In genomic region chr15:63524316-63525015, GRCh38 we compare ENCODE assay signal across 22 cellular contexts. TPM values are rescaled to one million over a fixed set of nuclear protein-coding genes. Genes with fewer than 3 reads are reported as not detected.
DNase-seq lines count a peak whose midpoint lies in the region; ATAC-seq and TF ChIP-seq lines count a peak whose summit lies in the region.
"Had no signal": no experiment of that assay in that cellular context is flagged by ENCODE, and none has a peak within 500 bp of the region (broad histone marks: within the 10 kb centered on the region; RNA-seq: fewer than 3 reads in every experiment).

No MANE protein-coding gene starts in this region.

- H3K9me3 ChIP-seq in CD4-positive, alpha-beta T cell (ENCODE audit: control insufficient read depth, low read length): no peaks in the 10 kb centered on the region
- H3K9me3 ChIP-seq in IMR-90 (ENCODE audit: control insufficient read depth, insufficient read depth, low read length): no peaks in the 10 kb centered on the region
- H3K9me3 ChIP-seq in smooth muscle cell (replicated peaks; ENCODE audit: low read depth): no peaks in the 10 kb centered on the region
- H3K9me3 ChIP-seq in right atrium auricular region: no peaks in the 10 kb centered on the region
- no peaks in the 10 kb centered on the region for H3K9me3 ChIP-seq in lower lobe of right lung
- H3K9me3 ChIP-seq: breast epithelium, pancreas, right lobe of liver, upper lobe of left lung had no signal

- no peak overlapping the region for H2AFZ ChIP-seq in IMR-90 (replicated peaks; ENCODE audit: low read length, poor library complexity)
- no peak overlapping the region for H2AFZ ChIP-seq in smooth muscle cell (ENCODE audit: low read depth)

- no peak for TF ChIP-seq RAD21 in IMR-90 (IDR thresholded peaks at IDR 0.05; ENCODE audit: low read length)

- CTCF ChIA-PET in CD4-positive, alpha-beta T cell (lab: Charles Lee): interaction anchor here (2.5 kb wide), 1 partner anchor 58 kb away, joined by 8 read pairs; no protein-coding TSS in a partner anchor
- CTCF ChIA-PET in IMR-90 (lab: Yijun Ruan, JAX): no interaction called here

- H3K9me3 Mint-ChIP-seq in CD4-positive, alpha-beta T cell: no peaks in the 10 kb centered on the region
- H3K9me3 Mint-ChIP-seq in chondrocyte (ENCODE audit: low read depth): no peaks in the 10 kb centered on the region

- H3K18ac ChIP-seq in IMR-90 (ENCODE audit: low read depth, low read length): no peak overlapping the region

- H2AK9ac ChIP-seq in IMR-90 (replicated peaks; ENCODE audit: low read depth, low read length, poor library complexity): no peak overlapping the region

- H3K23ac ChIP-seq in IMR-90 (ENCODE audit: low read depth, low read length): no peak overlapping the region; the same call in 1 of the 2 replicates

- peaks cover 72% of the 10 kb centered on the region for H4K20me1 ChIP-seq in IMR-90 (ENCODE audit: insufficient read depth, low read length)
- H4K20me1 ChIP-seq in smooth muscle cell (ENCODE audit: low read depth): peaks cover 100% of the 10 kb centered on the region

- H4K8ac ChIP-seq in IMR-90 (ENCODE audit: low read depth in 2 of 2, low read length in 2 of 2): no peak overlapping the region

- H3K79me2 ChIP-seq in smooth muscle cell (ENCODE audit: low read depth): peaks cover 80% of the 10 kb centered on the region

- H2BK15ac ChIP-seq in IMR-90 (ENCODE audit: low read depth, low read length): no peak overlapping the region

- POLR2A ChIA-PET in CD4-positive, alpha-beta T cell (lab: Charles Lee): interaction anchor here (1.9 to 5.0 kb wide), 2 partner anchors 19 to 27 kb away, joined by 5 to 32 read pairs; partner anchors contain the start of gene USP3
- POLR2A ChIA-PET in IMR-90 (lab: Charles Lee; ENCODE audit: unreplicated experiment): no interaction called here

- no peak for DNase-seq in CD4-positive, alpha-beta T cell
- DNase-seq in IMR-90: no peak
- DNase-seq in chondrocyte (ENCODE audit: low spot score): no peak
- DNase-seq in smooth muscle cell (lab: John Stamatoyannopoulos, UW; ENCODE audit: unreplicated experiment): no peak
- DNase-seq in inferior parietal cortex (ENCODE audit: extremely low spot score): no peak
- no peak for DNase-seq in right atrium auricular region (ENCODE audit: low spot score)
- no peak for DNase-seq in lower lobe of right lung
- no peak for DNase-seq in DMS53 (lab: John Stamatoyannopoulos, UW)
- DNase-seq: activated CD8-positive, alpha-beta memory T cell treated with anti-CD3 and anti-CD28 coated beads for 24 hours; foreskin fibroblast; hippocampal formation; NCI-H1105 treated with DMSO at 0.1 percent for 48 hours; NCI-H2107; NCI-H510A treated with DMSO at 0.1 percent for 48 hours; pancreas; right lobe of liver; RPMI8226; stimulated activated naive CD8-positive, alpha-beta T cell treated with anti-CD3 and anti-CD28 coated beads, Interleukin-15, Interleukin-2, amounts not matched to agents 100 U/mL and 50 U/mL, for 24 hours; T1000; upper lobe of left lung had no signal

- peaks cover 21% of the 10 kb centered on the region for H3K36me3 Mint-ChIP-seq in CD4-positive, alpha-beta T cell (ENCODE audit: low read depth)
- H3K36me3 Mint-ChIP-seq in chondrocyte (ENCODE audit: low read depth): no peaks in the 10 kb centered on the region

- no peaks in the 10 kb centered on the region for H3F3A ChIP-seq in smooth muscle cell (ENCODE audit: low read depth)

- ATAC-seq in CD4-positive, alpha-beta T cell (ENCODE audit: poor library complexity): no peak
- ATAC-seq in IMR-90 (ENCODE audit: low read depth): no peak
- ATAC-seq in lower lobe of right lung: no peak
- ATAC-seq: activated CD4-positive, CD25-positive, alpha-beta regulatory T cell treated with anti-CD3 and anti-CD28 coated beads, Interleukin-2, amount 50 U/mL, for 24 hours; stimulated activated naive CD8-positive, alpha-beta T cell treated with anti-CD3 and anti-CD28 coated beads, Interleukin-15, Interleukin-2, amounts not matched to agents 100 U/mL and 50 U/mL, for 24 hours had no signal

- no peak overlapping the region for H2BK5ac ChIP-seq in IMR-90 (ENCODE audit: low read depth, low read length, poor library complexity, severe bottlenecking)

- intact Hi-C loops in CD4-positive, alpha-beta T cell (cut with DNase I, micrococcal nuclease): loop anchor here (2.0 to 5.0 kb wide), 2 partner anchors 14 to 33 kb away; no protein-coding TSS in a partner anchor
- intact Hi-C loops in IMR-90 (cut with micrococcal nuclease) (no loop called here), lower lobe of right lung (cut with DNase I) (no loop called here)

- H3K14ac ChIP-seq in IMR-90 (replicated peaks; ENCODE audit: low read depth, low read length): 0 out of 2 replicates have a peak overlapping the region, but pooled peaks have one; percentile 33

- H3K27ac Mint-ChIP-seq in CD4-positive, alpha-beta T cell: peak overlapping the region; percentile 38
- peak overlapping the region; percentile 83 for H3K27ac Mint-ChIP-seq in chondrocyte (ENCODE audit: unreplicated experiment)

- 100% methylated on average over 1 of the region's 5 CpGs; no CpG with 5 or more reads in 1 of the 2 experiments for WGBS in IMR-90 (ENCODE audit: extremely low coverage in 2 of 2, insufficient read length in 1 of 2), 2 experiments
- 92% methylated on average over 5 of the region's 5 CpGs for WGBS in smooth muscle cell (ENCODE audit: low lambda C conversion rate)

- peaks cover 27% of the 10 kb centered on the region for H3K9me1 ChIP-seq in IMR-90 (ENCODE audit: insufficient read depth, low read length)

- H3K4ac ChIP-seq in IMR-90 (ENCODE audit: low read depth, low read length): no peak overlapping the region

- H3K27me3 Mint-ChIP-seq in CD4-positive, alpha-beta T cell: no peaks in the 10 kb centered on the region
- no peaks in the 10 kb centered on the region for H3K27me3 Mint-ChIP-seq in chondrocyte (ENCODE audit: low read depth)

- H3K4me3 Mint-ChIP-seq in CD4-positive, alpha-beta T cell: peak overlapping the region; percentile 40
- no peak overlapping the region for H3K4me3 Mint-ChIP-seq in chondrocyte (ENCODE audit: unreplicated experiment)

- H3K4me1 ChIP-seq in IMR-90 (ENCODE audit: control insufficient read depth, insufficient read depth, low read length) (peaks cover 21% of the 10 kb centered on the region), smooth muscle cell (ENCODE audit: low read depth) (no peaks in the 10 kb centered on the region), right atrium auricular region (peaks cover 0 to 35% of the 10 kb centered on the region in 2 donors), lower lobe of right lung (peaks cover 72% of the 10 kb centered on the region)

- no peak for TF ChIP-seq POLR2A in IMR-90 (IDR thresholded peaks at IDR 0.05; ENCODE audit: low read depth, low read length)

- no peak overlapping the region for H2BK20ac ChIP-seq in IMR-90 (ENCODE audit: low read depth, low read length)

- no peak for TF ChIP-seq CTCF in CD4-positive, alpha-beta T cell (IDR thresholded peaks at IDR 0.05)
- TF ChIP-seq CTCF in IMR-90 (conservative IDR thresholded peaks at IDR 0.05; ENCODE audit: low read depth, low read length) (no peak), chondrocyte (IDR thresholded peaks at IDR 0.05) (no peak), smooth muscle cell (IDR thresholded peaks at IDR 0.05; ENCODE audit: borderline replicate concordance, insufficient read depth, poor library complexity, severe bottlenecking) (no peak), right atrium auricular region (IDR thresholded peaks at IDR 0.05) (no peak), lower lobe of right lung (IDR thresholded peaks at IDR 0.05) (no peak)

- H3K4me1 Mint-ChIP-seq in CD4-positive, alpha-beta T cell (ENCODE audit: low read depth): peaks cover 98% of the 10 kb centered on the region
- H3K4me1 Mint-ChIP-seq in chondrocyte (ENCODE audit: low read depth): peaks cover 69% of the 10 kb centered on the region

- no peak overlapping the region for H3K4me3 ChIP-seq in IMR-90 (ENCODE audit: insufficient read depth, low read depth, low read length)
- H3K4me3 ChIP-seq in smooth muscle cell: no peak overlapping the region
- no peak overlapping the region for H3K4me3 ChIP-seq in right atrium auricular region
- H3K4me3 ChIP-seq in lower lobe of right lung: no peak overlapping the region
- H3K4me3 ChIP-seq: breast epithelium, pancreas, right lobe of liver, upper lobe of left lung had no signal

- H3K27ac ChIP-seq in CD4-positive, alpha-beta T cell (ENCODE audit: low read depth, low read length): no peak overlapping the region
- H3K27ac ChIP-seq in IMR-90 (ENCODE audit: insufficient read depth, low read length): no peak overlapping the region
- H3K27ac ChIP-seq in smooth muscle cell (ENCODE audit: low read depth): no peak overlapping the region
- no peak overlapping the region for H3K27ac ChIP-seq in right atrium auricular region
- no peak overlapping the region for H3K27ac ChIP-seq in lower lobe of right lung
- H3K27ac ChIP-seq: breast epithelium, upper lobe of left lung had no signal

- H3K4me2 ChIP-seq in IMR-90 (ENCODE audit: low read depth, low read length): no peak overlapping the region
- peak overlapping the region; percentile 32 for H3K4me2 ChIP-seq in smooth muscle cell

- H3K56ac ChIP-seq in IMR-90 (ENCODE audit: extremely low read depth, insufficient read depth, low read length): no peak overlapping the region

- no TSS peak for BruUV-seq in IMR-90 (replicated peaks; lab: Mats Ljungman, UMichigan)

- in situ Hi-C loops in IMR-90 (cut with MboI; ENCODE audit: low sequenced_read_pairs): no loop called here

- no peak overlapping the region for H2AK5ac ChIP-seq in IMR-90 (ENCODE audit: low read depth, low read length)

- H3K9ac ChIP-seq in IMR-90 (ENCODE audit: low read depth, low read length): no peak overlapping the region
- no peak overlapping the region for H3K9ac ChIP-seq in smooth muscle cell (ENCODE audit: low read depth)

- no peak overlapping the region for H4K91ac ChIP-seq in IMR-90 (ENCODE audit: insufficient read depth, low read depth, low read length)

- no peaks in the 10 kb centered on the region for H3K27me3 ChIP-seq in CD4-positive, alpha-beta T cell (ENCODE audit: control insufficient read depth, insufficient read depth, low read length)
- H3K27me3 ChIP-seq in IMR-90 (ENCODE audit: control insufficient read depth, insufficient read depth, low read length) (no peaks in the 10 kb centered on the region), smooth muscle cell (ENCODE audit: low read depth) (no peaks in the 10 kb centered on the region), right atrium auricular region (no peaks in the 10 kb centered on the region), lower lobe of right lung (ENCODE audit: low read depth) (no peaks in the 10 kb centered on the region)
- H3K27me3 ChIP-seq: breast epithelium, pancreas, right lobe of liver, upper lobe of left lung had no signal

- peaks cover 39 to 80% of the 10 kb centered on the region in 2 experiments for H3K79me1 ChIP-seq in IMR-90 (ENCODE audit: low read depth in 1 of 2, low read length in 2 of 2)

- H4K5ac ChIP-seq in IMR-90 (ENCODE audit: low read depth, low read length): no peak overlapping the region

- no peaks in the 10 kb centered on the region for H3K36me3 ChIP-seq in IMR-90 (ENCODE audit: control insufficient read depth, insufficient read depth, low read length)
- no peaks in the 10 kb centered on the region for H3K36me3 ChIP-seq in smooth muscle cell (ENCODE audit: low read depth)
- no peaks in the 10 kb centered on the region for H3K36me3 ChIP-seq in right atrium auricular region
- no peaks in the 10 kb centered on the region for H3K36me3 ChIP-seq in lower lobe of right lung
- H3K36me3 ChIP-seq: breast epithelium, pancreas, right lobe of liver, upper lobe of left lung had no signal

- H2BK120ac ChIP-seq in IMR-90 (ENCODE audit: low read depth, low read length): no peak overlapping the region

- dilution Hi-C loops in IMR-90 (cut with HindIII; ENCODE audit: low sequenced_read_pairs, unreplicated experiment): no loop called here

RNA-seq across cellular contexts. Expression of gene USP3, which starts 20.1 kb away (rescaled TPM):
- 100 to 1,000 TPM; 280 to 282 TPM for total RNA-seq in CD4-positive, alpha-beta T cell
- total RNA-seq in IMR-90 (2012; rRNA removed) (46.7 and 52.3 TPM in 2 replicates), chondrocyte (27.6 to 30.6 TPM (median 28.7 TPM) in 3 replicates), smooth muscle cell (25.5 and 26.2 TPM in 2 replicates), right atrium auricular region (10 to 100 TPM; 12.3 to 18.5 TPM), lower lobe of right lung (74.5 TPM)
- polyA plus RNA-seq in IMR-90 (2012; rRNA removed) (13.7 and 17.3 TPM in 2 replicates), smooth muscle cell (17.1 and 18.8 TPM in 2 replicates)
- 6.2 and 15.2 TPM in 2 replicates for polyA plus RNA-seq in IMR-90 (2012; cell fraction: cytosol; rRNA removed)
- 23.8 and 84.1 TPM in 2 replicates for polyA plus RNA-seq in IMR-90 (2012; cell fraction: nucleus; rRNA removed; ENCODE audit: low replicate concordance)

Comparison
In these comparisons a context has a peak if more than half of its experiments do, and no peak if none do; other contexts are left out.
1. intact Hi-C loops: an anchor here in CD4-positive, alpha-beta T cell (2.0 to 5.0 kb wide); none called in IMR-90 and lower lobe of right lung.